ENCODE assay signal across 35 cellular contexts in genomic region chr6:103879800-103880199, GRCh38.
DNase-seq lines count a peak whose midpoint lies in the region; ATAC-seq, FAIRE-seq and TF ChIP-seq lines count a peak whose summit lies in the region.
"Had no signal": no experiment of that assay in that cellular context is flagged by ENCODE, and none has a peak within 500 bp of the region (broad histone marks: within the 10 kb centered on the region; RNA-seq: fewer than 3 reads in every experiment).

No MANE protein-coding gene starts in this region.

- TF ChIP-seq EP300 in HepG2 (IDR thresholded peaks at IDR 0.05; ENCODE audit: low read depth in 2 of 2, low read length in 2 of 2), result no peak
- TF ChIP-seq EP300 in HepG2 (CRISPR knock-in tag; IDR thresholded peaks at IDR 0.05; ENCODE audit: borderline replicate concordance), result no peak
- no peak for TF ChIP-seq EP300 in K562 (IDR thresholded peaks at IDR 0.05; ENCODE audit: low read length)
- no peak for TF ChIP-seq EP300 in esophagus muscularis mucosa (IDR thresholded peaks at IDR 0.05)

- in situ Hi-C loops in HepG2 (cut with HindIII; ENCODE audit: extremely low pct_ligation_motif_present, low pct_unique_long_range_greater_than_20kb) (no loop called here), K562 (cut with MboI) (no loop called here)

- TF ChIP-seq POLR2A in HepG2 (IDR thresholded peaks at IDR 0.05; ENCODE audit: insufficient read depth in 1 of 2, low read depth in 2 of 2, low read length in 2 of 2) (no peak), right lobe of liver (IDR thresholded peaks at IDR 0.05) (no peak), K562 (conservative IDR thresholded peaks at IDR 0.05) (no peak), esophagus muscularis mucosa (IDR thresholded peaks at IDR 0.05; ENCODE audit: low read depth) (no peak)

- no TSS peak for BruUV-seq in HepG2 (replicated peaks; lab: Mats Ljungman, UMichigan)
- BruUV-seq in K562 (replicated peaks; lab: Mats Ljungman, UMichigan), result no TSS peak

- H3K27ac Mint-ChIP-seq in endodermal cell, result no peak overlapping the region
- H3K27ac Mint-ChIP-seq: B cell; CD14-positive monocyte; CD4-positive, alpha-beta memory T cell; CD4-positive, alpha-beta T cell; CD4-positive, CD25-positive, alpha-beta regulatory T cell; CD8-positive, alpha-beta memory T cell; CD8-positive, alpha-beta T cell had no signal

- H3K27me3 Mint-ChIP-seq in endodermal cell (ENCODE audit: insufficient read depth), result no peaks in the 10 kb centered on the region
- H3K27me3 Mint-ChIP-seq: B cell; CD4-positive, alpha-beta memory T cell; CD4-positive, alpha-beta T cell; CD4-positive, CD25-positive, alpha-beta regulatory T cell; CD8-positive, alpha-beta memory T cell had no signal

- TF ChIP-seq RAD21 in HepG2 (CRISPR knock-in tag; IDR thresholded peaks at IDR 0.05) (no peak), K562 (CRISPR knock-in tag; conservative IDR thresholded peaks at IDR 0.05 in 1 of 2, IDR thresholded peaks at IDR 0.05 in 1 of 2) (no peak)

- intact Hi-C loops in HepG2 (cut with micrococcal nuclease; ENCODE audit: unreplicated experiment) (no loop called here), right lobe of liver (cut with DNase I) (no loop called here), K562 (cut with micrococcal nuclease) (no loop called here), esophagus muscularis mucosa (cut with DNase I) (no loop called here)

- H3K9ac ChIP-seq in HepG2 (ENCODE audit: insufficient read depth, low read depth, low read length) (no peak overlapping the region), K562 (ENCODE audit: insufficient read depth in 1 of 2, low read depth in 2 of 2, low read length in 2 of 2) (no peak overlapping the region), endodermal cell (ENCODE audit: extremely low read depth, low read length, poor library complexity, severe bottlenecking) (no peak overlapping the region)
- H3K9ac ChIP-seq: BLaER1; BLaER1 treated with 17β-estradiol and CSF1 and Interleukin-3, amounts not matched to agents 10 nM and 100 nM had no signal

- no peak for DNase-seq in HepG2 (ENCODE audit: low spot score)
- no peak for DNase-seq in right lobe of liver
- DNase-seq in K562 (ENCODE audit: extremely low read depth in 1 of 4, low spot score in 3 of 4), result no peak
- no peak for DNase-seq in endodermal cell
- DNase-seq in esophagus muscularis mucosa (ENCODE audit: extremely low spot score), result no peak
- DNase-seq: 8988T; ACHN; AML-193; BE2C; C1 segment of cervical spinal cord; Caco-2; Calu3; CD4-positive, alpha-beta memory T cell; CD4-positive, alpha-beta T cell; CD4-positive, CD25-positive, alpha-beta regulatory T cell; CD8-positive, alpha-beta memory T cell; CD8-positive, alpha-beta T cell; COR-L47; DMS 273 treated with DMSO at 0.1 percent for 48 hours; DMS153; DMS53; DMS79; DMS79 treated with DMSO at 0.1 percent for 48 hours; DND-41; EL had no signal

- no peak for FAIRE-seq in HepG2 (lab: Jason Lieb, UNC)
- FAIRE-seq in K562 (lab: Jason Lieb, UNC), result no peak
- FAIRE-seq: A204.1, A549, D721Med had no signal

- H3K79me2 ChIP-seq in HepG2 (ENCODE audit: insufficient read depth, low read length) (no peaks in the 10 kb centered on the region), K562 (ENCODE audit: control insufficient read depth, insufficient read depth, low read length) (no peaks in the 10 kb centered on the region)

- H3K36me3 ChIP-seq in HepG2 (replicated peaks in 1 of 2; ENCODE audit: control insufficient read depth in 1 of 2, insufficient read depth in 2 of 2, low read length in 2 of 2) (no peaks in the 10 kb centered on the region), right lobe of liver (no peaks in the 10 kb centered on the region), K562 (ENCODE audit: control insufficient read depth, insufficient read depth, low read length) (no peaks in the 10 kb centered on the region), endodermal cell (ENCODE audit: control insufficient read depth, insufficient read depth, low read length) (no peaks in the 10 kb centered on the region), esophagus muscularis mucosa (no peaks in the 10 kb centered on the region)
- H3K36me3 ChIP-seq: BE2C; BLaER1; BLaER1 treated with 17β-estradiol and CSF1 and Interleukin-3, amounts not matched to agents 10 nM and 100 nM had no signal

- H3K4me3 ChIP-seq in HepG2 (replicated peaks in 1 of 3; ENCODE audit: insufficient read depth in 1 of 3, low read depth in 2 of 3, low read length in 3 of 3), result no peak overlapping the region
- H3K4me3 ChIP-seq in right lobe of liver, result no peak overlapping the region
- no peak overlapping the region for H3K4me3 ChIP-seq in K562
- H3K4me3 ChIP-seq in endodermal cell (ENCODE audit: low read length), result peak overlapping the region; percentile 56
- H3K4me3 ChIP-seq in esophagus muscularis mucosa, result no peak overlapping the region
- H3K4me3 ChIP-seq: A549; BLaER1; BLaER1 treated with 17β-estradiol and CSF1 and Interleukin-3, amounts not matched to agents 10 nM and 100 nM had no signal

- TF ChIP-seq CTCF in HepG2 (CRISPR knock-in tag; IDR thresholded peaks at IDR 0.05) (no peak), right lobe of liver (IDR thresholded peaks at IDR 0.05) (no peak), K562 (IDR thresholded peaks at IDR 0.05 in 2 of 3, conservative IDR thresholded peaks at IDR 0.05 in 1 of 3; ENCODE audit: insufficient read depth in 2 of 3, low read depth in 1 of 3, low read length in 3 of 3) (no peak), endodermal cell (conservative IDR thresholded peaks at IDR 0.05) (no peak), esophagus muscularis mucosa (IDR thresholded peaks at IDR 0.05) (no peak)

- peaks cover 9% of the 10 kb centered on the region for H3K36me3 Mint-ChIP-seq in endodermal cell (ENCODE audit: low read depth)
- H3K36me3 Mint-ChIP-seq: CD14-positive monocyte; CD4-positive, alpha-beta memory T cell; CD4-positive, CD25-positive, alpha-beta regulatory T cell; CD8-positive, alpha-beta memory T cell; CD8-positive, alpha-beta T cell had no signal

- H3K4me3 Mint-ChIP-seq in endodermal cell, result no peak overlapping the region
- H3K4me3 Mint-ChIP-seq: B cell; CD14-positive monocyte; CD4-positive, alpha-beta memory T cell; CD4-positive, alpha-beta T cell; CD4-positive, CD25-positive, alpha-beta regulatory T cell; CD8-positive, alpha-beta memory T cell; CD8-positive, alpha-beta T cell had no signal

- H3K27me3 ChIP-seq in HepG2 (ENCODE audit: control insufficient read depth in 1 of 2, insufficient read depth in 2 of 2, low read length in 2 of 2) (no peaks in the 10 kb centered on the region), right lobe of liver (no peaks in the 10 kb centered on the region), K562 (ENCODE audit: control insufficient read depth in 2 of 2, insufficient read depth in 2 of 2, low read length in 2 of 2) (no peaks in the 10 kb centered on the region), endodermal cell (ENCODE audit: control insufficient read depth, insufficient read depth, low read length, poor library complexity, severe bottlenecking) (no peaks in the 10 kb centered on the region), esophagus muscularis mucosa (no peaks in the 10 kb centered on the region)
- H3K27me3 ChIP-seq: BE2C; BLaER1; BLaER1 treated with 17β-estradiol and CSF1 and Interleukin-3, amounts not matched to agents 10 nM and 100 nM had no signal

- H2AFZ ChIP-seq in HepG2 (ENCODE audit: low read length) (no peak overlapping the region), K562 (ENCODE audit: low read depth, low read length) (no peak overlapping the region)

- 2% methylated on average over 3 of the region's 3 CpGs for WGBS in HepG2 (ENCODE audit: low lambda C conversion rate)
- WGBS in right lobe of liver (ENCODE audit: insufficient coverage, low coverage, low lambda C conversion rate, missing lambda C conversion rate), result 62% methylated on average over 3 of the region's 3 CpGs
- 0% methylated on average over 3 of the region's 3 CpGs for WGBS in K562 (ENCODE audit: insufficient coverage, low coverage, missing lambda C conversion rate)
- WGBS in endodermal cell (ENCODE audit: insufficient coverage in 1 of 2, insufficient read length in 1 of 2), 2 experiments, result 98 to 100% methylated on average over 3 of the region's 3 CpGs
- 90% methylated on average over 3 of the region's 3 CpGs for WGBS in esophagus muscularis mucosa

- H3K4me2 ChIP-seq in HepG2 (ENCODE audit: low read depth, low read length) (no peak overlapping the region), K562 (ENCODE audit: insufficient read depth, low read length) (no peak overlapping the region)
- H3K4me2 ChIP-seq: A549; BLaER1; BLaER1 treated with 17β-estradiol and CSF1 and Interleukin-3, amounts not matched to agents 10 nM and 100 nM had no signal

- CTCF ChIA-PET in HepG2 (lab: Yijun Ruan, JAX; ENCODE audit: low intra/inter-chr PET ratio, low total read pairs), result no interaction called here
- CTCF ChIA-PET in K562 (lab: Yijun Ruan, JAX; ENCODE audit: low intra/inter-chr PET ratio), result no interaction called here

- H3K9me3 Mint-ChIP-seq in endodermal cell, result peaks cover 45% of the 10 kb centered on the region

- POLR2A ChIA-PET in HepG2 (lab: Yijun Ruan, JAX) (no interaction called here), K562 (lab: Yijun Ruan, JAX) (no interaction called here)

- ATAC-seq in HepG2 (no peak), right lobe of liver (no peak), K562 (no peak), GM18519 (IDR thresholded peaks at IDR 0.05; ENCODE audit: low FRiP score, unreplicated experiment) (no peak)
- ATAC-seq: A549; CD8-positive, alpha-beta T cell had no signal

- H3K4me1 Mint-ChIP-seq in endodermal cell, result peaks cover 11% of the 10 kb centered on the region
- H3K4me1 Mint-ChIP-seq: B cell; CD14-positive monocyte; CD4-positive, alpha-beta memory T cell; CD4-positive, CD25-positive, alpha-beta regulatory T cell; CD8-positive, alpha-beta memory T cell had no signal

- no peaks in the 10 kb centered on the region for H3K9me1 ChIP-seq in K562 (ENCODE audit: control insufficient read depth, insufficient read depth, low read length)

- H3K9me3 ChIP-seq in HepG2 (ENCODE audit: low read length) (no peaks in the 10 kb centered on the region), right lobe of liver (no peaks in the 10 kb centered on the region), K562 (replicated peaks; ENCODE audit: control insufficient read depth, insufficient read depth, low read depth, low read length) (no peaks in the 10 kb centered on the region), endodermal cell (ENCODE audit: control insufficient read depth, low read length) (peaks cover 51% of the 10 kb centered on the region), esophagus muscularis mucosa (peaks cover 0 to 4% (median 0%) of the 10 kb centered on the region in 4 donors)
- H3K9me3 ChIP-seq: A549, BE2C had no signal

- H4K20me1 ChIP-seq in HepG2 (ENCODE audit: insufficient read depth, low read length) (no peaks in the 10 kb centered on the region), K562 (replicated peaks; ENCODE audit: control insufficient read depth, insufficient read depth, low read length) (no peaks in the 10 kb centered on the region)
- H4K20me1 ChIP-seq: BLaER1; BLaER1 treated with 17β-estradiol and CSF1 and Interleukin-3, amounts not matched to agents 10 nM and 100 nM had no signal

- H3K4me1 ChIP-seq in HepG2 (ENCODE audit: insufficient read depth, low read length) (no peaks in the 10 kb centered on the region), right lobe of liver (no peaks in the 10 kb centered on the region), K562 (replicated peaks in 1 of 2; ENCODE audit: control insufficient read depth in 2 of 2, insufficient read depth in 2 of 2, low read length in 2 of 2) (no peaks in the 10 kb centered on the region), endodermal cell (ENCODE audit: control insufficient read depth, insufficient read depth, low read length) (peaks cover 10% of the 10 kb centered on the region), esophagus muscularis mucosa (no peaks in the 10 kb centered on the region)
- H3K4me1 ChIP-seq: A549; BE2C; BLaER1; BLaER1 treated with 17β-estradiol and CSF1 and Interleukin-3, amounts not matched to agents 10 nM and 100 nM; Caco-2 had no signal

- H3K27ac ChIP-seq in HepG2 (ENCODE audit: extremely low read length, insufficient read depth, low read length) (no peak overlapping the region), right lobe of liver (no peak overlapping the region), K562 (ENCODE audit: extremely low read depth, low read depth, low read length) (no peak overlapping the region), endodermal cell (ENCODE audit: low read depth, low read length) (no peak overlapping the region), esophagus muscularis mucosa (replicated peaks in 1 of 4) (no peak overlapping the region)
- H3K27ac ChIP-seq: 22Rv1; A549; BLaER1; BLaER1 treated with 17β-estradiol and CSF1 and Interleukin-3, amounts not matched to agents 10 nM and 100 nM; C4-2B had no signal

Comparison
In these comparisons a context has a peak if more than half of its experiments do, and no peak if none do; other contexts are left out.
1. Of the 241 proteins assayed by ChIP-seq in both HepG2 and K562: peak only in HepG2: none; only in K562: TFE3; in both: RAD51; in neither: 238; mixed calls (peak in some experiments, not most) for 1.